Comparison of ENCODE assay signal across 1 cellular context in the genomic region with DNA sequence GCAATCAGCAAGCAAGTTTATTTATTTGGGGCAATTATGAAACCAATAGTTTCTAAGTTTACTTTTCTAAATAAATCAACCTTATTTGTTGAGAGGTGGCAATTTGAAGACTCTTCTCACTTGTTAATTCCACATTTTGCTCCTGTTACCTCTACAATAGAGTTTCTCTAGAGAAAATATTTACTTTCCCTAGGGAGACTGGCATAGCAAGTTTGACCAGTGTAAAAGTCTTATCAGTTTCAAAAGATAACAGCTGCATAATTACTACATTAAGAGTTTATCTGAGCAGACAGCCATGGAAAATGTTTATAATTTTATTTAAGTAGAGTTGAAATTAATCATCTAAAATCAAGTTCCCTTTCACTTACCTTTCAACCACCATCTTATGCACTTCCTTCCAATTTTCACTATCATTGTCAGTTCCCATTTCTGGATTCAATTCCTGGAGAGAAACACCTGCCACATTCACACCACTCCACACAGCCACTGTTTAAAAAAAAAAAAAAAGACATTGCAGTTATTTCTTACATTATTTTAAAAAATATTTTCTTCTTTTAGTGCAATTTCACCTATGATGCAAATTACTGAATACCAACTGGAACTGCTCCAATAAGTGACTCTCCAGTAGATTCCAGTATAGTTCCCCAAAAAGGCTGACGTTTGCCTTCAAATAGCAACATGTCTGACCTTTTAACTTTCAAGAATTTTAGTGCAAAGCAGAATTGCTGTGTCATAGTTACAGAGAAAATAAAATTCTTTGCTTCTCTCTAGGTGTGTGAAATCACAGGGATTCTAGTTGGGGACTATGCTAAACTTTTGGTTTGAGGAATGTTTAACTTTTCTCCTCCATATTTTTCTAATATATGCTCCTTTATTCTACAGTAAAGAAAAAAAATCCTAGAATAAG.
A peak's percentile ranks its signal among the peaks of the same experiment; 100 is the strongest.
TF ChIP-seq lines count a peak whose summit lies in the region.

No MANE protein-coding gene starts in this region.

TF ChIP-seq in K562, 482 proteins besides CTCF, POLR2A, EP300 and RAD21:
- TF ChIP-seq SIN3A (IDR thresholded peaks at IDR 0.05; ENCODE audit: borderline replicate concordance in 2 of 2, control insufficient read depth in 1 of 2, low read depth in 2 of 2, low read length in 2 of 2) = no peak
- peak; percentile 68 for TF ChIP-seq ZNF316 (IDR thresholded peaks at IDR 0.05)
- TF ChIP-seq FOXM1 (IDR thresholded peaks at IDR 0.05; ENCODE audit: low read depth) = no peak
- TF ChIP-seq FOXM1 (CRISPR knock-in tag; IDR thresholded peaks at IDR 0.05; ENCODE audit: low read depth) = no peak
- TF ChIP-seq NR1H2 (CRISPR knock-in tag; IDR thresholded peaks at IDR 0.05) = no peak
- 0 out of 2 replicates have a peak, but pooled peaks have one; percentile 37 for TF ChIP-seq NFE2 (IDR thresholded peaks at IDR 0.05; ENCODE audit: low read depth)
- no peak for TF ChIP-seq MEF2A (IDR thresholded peaks at IDR 0.05; ENCODE audit: control insufficient read depth, low read depth, low read length)
- no peak for TF ChIP-seq PRMT5 (CRISPR knock-in tag; IDR thresholded peaks at IDR 0.05)
- TF ChIP-seq XRCC3 (IDR thresholded peaks at IDR 0.05) = no peak
- no peak for TF ChIP-seq NONO (IDR thresholded peaks at IDR 0.05; ENCODE audit: low read depth in 2 of 2, low read length in 1 of 2)
- TF ChIP-seq GABPB2 (CRISPR knock-in tag; conservative IDR thresholded peaks at IDR 0.05) = no peak
- no peak for TF ChIP-seq STAG1 (CRISPR knock-in tag; IDR thresholded peaks at IDR 0.05; ENCODE audit: borderline replicate concordance)
- no peak for TF ChIP-seq CC2D1A (IDR thresholded peaks at IDR 0.05)
- TF ChIP-seq SIRT6 (IDR thresholded peaks at IDR 0.05; ENCODE audit: low read depth, low read length) = no peak
- peak; percentile 63; the same call in 1 of the 2 replicates for TF ChIP-seq NFE2L1 (tag; IDR thresholded peaks at IDR 0.05; ENCODE audit: borderline replicate concordance, low read depth)
- TF ChIP-seq, protein P1, sequence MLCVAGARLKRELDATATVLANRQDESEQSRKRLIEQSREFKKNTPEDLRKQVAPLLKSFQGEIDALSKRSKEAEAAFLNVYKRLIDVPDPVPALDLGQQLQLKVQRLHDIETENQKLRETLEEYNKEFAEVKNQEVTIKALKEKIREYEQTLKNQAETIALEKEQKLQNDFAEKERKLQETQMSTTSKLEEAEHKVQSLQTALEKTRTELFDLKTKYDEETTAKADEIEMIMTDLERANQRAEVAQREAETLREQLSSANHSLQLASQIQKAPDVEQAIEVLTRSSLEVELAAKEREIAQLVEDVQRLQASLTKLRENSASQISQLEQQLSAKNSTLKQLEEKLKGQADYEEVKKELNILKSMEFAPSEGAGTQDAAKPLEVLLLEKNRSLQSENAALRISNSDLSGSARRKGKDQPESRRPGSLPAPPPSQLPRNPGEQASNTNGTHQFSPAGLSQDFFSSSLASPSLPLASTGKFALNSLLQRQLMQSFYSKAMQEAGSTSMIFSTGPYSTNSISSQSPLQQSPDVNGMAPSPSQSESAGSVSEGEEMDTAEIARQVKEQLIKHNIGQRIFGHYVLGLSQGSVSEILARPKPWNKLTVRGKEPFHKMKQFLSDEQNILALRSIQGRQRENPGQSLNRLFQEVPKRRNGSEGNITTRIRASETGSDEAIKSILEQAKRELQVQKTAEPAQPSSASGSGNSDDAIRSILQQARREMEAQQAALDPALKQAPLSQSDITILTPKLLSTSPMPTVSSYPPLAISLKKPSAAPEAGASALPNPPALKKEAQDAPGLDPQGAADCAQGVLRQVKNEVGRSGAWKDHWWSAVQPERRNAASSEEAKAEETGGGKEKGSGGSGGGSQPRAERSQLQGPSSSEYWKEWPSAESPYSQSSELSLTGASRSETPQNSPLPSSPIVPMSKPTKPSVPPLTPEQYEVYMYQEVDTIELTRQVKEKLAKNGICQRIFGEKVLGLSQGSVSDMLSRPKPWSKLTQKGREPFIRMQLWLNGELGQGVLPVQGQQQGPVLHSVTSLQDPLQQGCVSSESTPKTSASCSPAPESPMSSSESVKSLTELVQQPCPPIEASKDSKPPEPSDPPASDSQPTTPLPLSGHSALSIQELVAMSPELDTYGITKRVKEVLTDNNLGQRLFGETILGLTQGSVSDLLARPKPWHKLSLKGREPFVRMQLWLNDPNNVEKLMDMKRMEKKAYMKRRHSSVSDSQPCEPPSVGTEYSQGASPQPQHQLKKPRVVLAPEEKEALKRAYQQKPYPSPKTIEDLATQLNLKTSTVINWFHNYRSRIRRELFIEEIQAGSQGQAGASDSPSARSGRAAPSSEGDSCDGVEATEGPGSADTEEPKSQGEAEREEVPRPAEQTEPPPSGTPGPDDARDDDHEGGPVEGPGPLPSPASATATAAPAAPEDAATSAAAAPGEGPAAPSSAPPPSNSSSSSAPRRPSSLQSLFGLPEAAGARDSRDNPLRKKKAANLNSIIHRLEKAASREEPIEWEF (CRISPR knock-in tag; IDR thresholded peaks at IDR 0.05) = no peak
- TF ChIP-seq ZNF584 (CRISPR knock-in tag; IDR thresholded peaks at IDR 0.05; ENCODE audit: low read depth) = no peak
- no peak for TF ChIP-seq YY1 (IDR thresholded peaks at IDR 0.05; ENCODE audit: borderline replicate concordance in 1 of 3, control insufficient read depth in 1 of 3, extremely low read depth in 1 of 3, insufficient read depth in 3 of 3, insufficient read length in 1 of 3, insufficient replicate concordance in 2 of 3, low read depth in 1 of 3, low read length in 2 of 3)
- TF ChIP-seq, protein P2, sequence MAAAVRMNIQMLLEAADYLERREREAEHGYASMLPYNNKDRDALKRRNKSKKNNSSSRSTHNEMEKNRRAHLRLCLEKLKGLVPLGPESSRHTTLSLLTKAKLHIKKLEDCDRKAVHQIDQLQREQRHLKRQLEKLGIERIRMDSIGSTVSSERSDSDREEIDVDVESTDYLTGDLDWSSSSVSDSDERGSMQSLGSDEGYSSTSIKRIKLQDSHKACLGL (CRISPR knock-in tag; IDR thresholded peaks at IDR 0.05; ENCODE audit: borderline replicate concordance, poor library complexity, severe bottlenecking) = no peak
- TF ChIP-seq, protein P3, sequence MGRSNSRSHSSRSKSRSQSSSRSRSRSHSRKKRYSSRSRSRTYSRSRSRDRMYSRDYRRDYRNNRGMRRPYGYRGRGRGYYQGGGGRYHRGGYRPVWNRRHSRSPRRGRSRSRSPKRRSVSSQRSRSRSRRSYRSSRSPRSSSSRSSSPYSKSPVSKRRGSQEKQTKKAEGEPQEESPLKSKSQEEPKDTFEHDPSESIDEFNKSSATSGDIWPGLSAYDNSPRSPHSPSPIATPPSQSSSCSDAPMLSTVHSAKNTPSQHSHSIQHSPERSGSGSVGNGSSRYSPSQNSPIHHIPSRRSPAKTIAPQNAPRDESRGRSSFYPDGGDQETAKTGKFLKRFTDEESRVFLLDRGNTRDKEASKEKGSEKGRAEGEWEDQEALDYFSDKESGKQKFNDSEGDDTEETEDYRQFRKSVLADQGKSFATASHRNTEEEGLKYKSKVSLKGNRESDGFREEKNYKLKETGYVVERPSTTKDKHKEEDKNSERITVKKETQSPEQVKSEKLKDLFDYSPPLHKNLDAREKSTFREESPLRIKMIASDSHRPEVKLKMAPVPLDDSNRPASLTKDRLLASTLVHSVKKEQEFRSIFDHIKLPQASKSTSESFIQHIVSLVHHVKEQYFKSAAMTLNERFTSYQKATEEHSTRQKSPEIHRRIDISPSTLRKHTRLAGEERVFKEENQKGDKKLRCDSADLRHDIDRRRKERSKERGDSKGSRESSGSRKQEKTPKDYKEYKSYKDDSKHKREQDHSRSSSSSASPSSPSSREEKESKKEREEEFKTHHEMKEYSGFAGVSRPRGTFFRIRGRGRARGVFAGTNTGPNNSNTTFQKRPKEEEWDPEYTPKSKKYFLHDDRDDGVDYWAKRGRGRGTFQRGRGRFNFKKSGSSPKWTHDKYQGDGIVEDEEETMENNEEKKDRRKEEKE (IDR thresholded peaks at IDR 0.05; ENCODE audit: borderline replicate concordance in 1 of 2, control insufficient read depth in 1 of 2, low read depth in 2 of 2, low read length in 1 of 2) = no peak
- no peak for TF ChIP-seq ZNF212 (CRISPR knock-in tag; IDR thresholded peaks at IDR 0.05)
- TF ChIP-seq MAFG (tag; conservative IDR thresholded peaks at IDR 0.05) = peak; percentile 72
- peak; percentile 27; the same call in 1 of the 2 replicates for TF ChIP-seq MAFF (IDR thresholded peaks at IDR 0.05; ENCODE audit: low read length)
- TF ChIP-seq FOXA3 (CRISPR knock-in tag; conservative IDR thresholded peaks at IDR 0.05 in 1 of 2, IDR thresholded peaks at IDR 0.05 in 1 of 2) = no peak
- TF ChIP-seq, protein P4, sequence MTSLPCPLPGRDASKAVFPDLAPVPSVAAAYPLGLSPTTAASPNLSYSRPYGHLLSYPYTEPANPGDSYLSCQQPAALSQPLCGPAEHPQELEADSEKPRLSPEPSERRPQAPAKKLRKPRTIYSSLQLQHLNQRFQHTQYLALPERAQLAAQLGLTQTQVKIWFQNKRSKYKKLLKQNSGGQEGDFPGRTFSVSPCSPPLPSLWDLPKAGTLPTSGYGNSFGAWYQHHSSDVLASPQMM (CRISPR knock-in tag; IDR thresholded peaks at IDR 0.05) = no peak
- TF ChIP-seq RBFOX2 (IDR thresholded peaks at IDR 0.05; ENCODE audit: low read depth, low read length) = no peak
- no peak for TF ChIP-seq RHOXF2B (CRISPR knock-in tag; conservative IDR thresholded peaks at IDR 0.05)
- TF ChIP-seq EGR1 (conservative IDR thresholded peaks at IDR 0.05) = no peak
- no peak for TF ChIP-seq PCBP2 (IDR thresholded peaks at IDR 0.05; ENCODE audit: low read depth, low read length, poor library complexity, severe bottlenecking)
- TF ChIP-seq TCFL5 (CRISPR knock-in tag; conservative IDR thresholded peaks at IDR 0.05) = no peak
- TF ChIP-seq, protein P5, sequence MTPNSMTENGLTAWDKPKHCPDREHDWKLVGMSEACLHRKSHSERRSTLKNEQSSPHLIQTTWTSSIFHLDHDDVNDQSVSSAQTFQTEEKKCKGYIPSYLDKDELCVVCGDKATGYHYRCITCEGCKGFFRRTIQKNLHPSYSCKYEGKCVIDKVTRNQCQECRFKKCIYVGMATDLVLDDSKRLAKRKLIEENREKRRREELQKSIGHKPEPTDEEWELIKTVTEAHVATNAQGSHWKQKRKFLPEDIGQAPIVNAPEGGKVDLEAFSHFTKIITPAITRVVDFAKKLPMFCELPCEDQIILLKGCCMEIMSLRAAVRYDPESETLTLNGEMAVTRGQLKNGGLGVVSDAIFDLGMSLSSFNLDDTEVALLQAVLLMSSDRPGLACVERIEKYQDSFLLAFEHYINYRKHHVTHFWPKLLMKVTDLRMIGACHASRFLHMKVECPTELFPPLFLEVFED (CRISPR knock-in tag; conservative IDR thresholded peaks at IDR 0.05) = no peak
- TF ChIP-seq SMC3 (conservative IDR thresholded peaks at IDR 0.05; ENCODE audit: insufficient read depth, low read depth, low read length) = no peak
- no peak for TF ChIP-seq RCOR1 (IDR thresholded peaks at IDR 0.05; ENCODE audit: borderline replicate concordance in 1 of 2, low read depth in 2 of 2, low read length in 2 of 2)
TF ChIP-seq in K562: peak in this region for 5.
